Comparison of ENCODE assay signal across 1 cellular context in genomic region chr11:87037450-87038234, GRCh38.
A peak's percentile ranks its signal among the peaks of the same experiment; 100 is the strongest.
TF ChIP-seq lines count a peak whose summit lies in the region.

TMEM135 (plus strand) TSS chr11:87037934; CDS start chr11:87038046, 112 bp downstream.

TF ChIP-seq in K562, 482 proteins besides CTCF, POLR2A, EP300 and RAD21 (continued from another document and continues in another):
- 0 out of 2 replicates have a peak, but pooled peaks have one; percentile 14 for TF ChIP-seq CHAMP1 (IDR thresholded peaks at IDR 0.05)
- peak; percentile 100 for TF ChIP-seq NR1H2 (CRISPR knock-in tag; IDR thresholded peaks at IDR 0.05)
- peak; percentile 37; the same call in 1 of the 2 replicates for TF ChIP-seq POLR2AphosphoS2 (IDR thresholded peaks at IDR 0.05; ENCODE audit: low read length)
- TF ChIP-seq CGGBP1 (CRISPR knock-in tag; IDR thresholded peaks at IDR 0.05) = 0 out of 2 replicates have a peak, but pooled peaks have one; percentile 9
- TF ChIP-seq E2F1 (CRISPR knock-in tag; IDR thresholded peaks at IDR 0.05) = 0 out of 2 replicates have a peak, but pooled peaks have one; percentile 1
- TF ChIP-seq GTF2E2 (tag; IDR thresholded peaks at IDR 0.05) = 0 out of 2 replicates have a peak, but pooled peaks have one; percentile 42
- TF ChIP-seq ZNF395 (CRISPR knock-in tag; IDR thresholded peaks at IDR 0.05) = peak; percentile 58; the same call in 1 of the 2 replicates
- no peak for TF ChIP-seq KDM1A (IDR thresholded peaks at IDR 0.05)
- TF ChIP-seq POLR3A (IDR thresholded peaks at IDR 0.05; ENCODE audit: borderline replicate concordance, extremely low read depth, insufficient read depth, insufficient read length) = no peak
- TF ChIP-seq RFX1 (IDR thresholded peaks at IDR 0.05) = no peak
- TF ChIP-seq HNRNPL (IDR thresholded peaks at IDR 0.05; ENCODE audit: low read depth, low read length) = peak; percentile 84
- peak; percentile 97 for TF ChIP-seq POLR2G (IDR thresholded peaks at IDR 0.05; ENCODE audit: low read depth, low read length)
- peak; percentile 88 for TF ChIP-seq RBM25 (IDR thresholded peaks at IDR 0.05; ENCODE audit: low read depth, low read length, severe bottlenecking)
- peak; percentile 58 for TF ChIP-seq NFIC (IDR thresholded peaks at IDR 0.05)
- no peak for TF ChIP-seq PCBP1 (IDR thresholded peaks at IDR 0.05; ENCODE audit: low read depth, low read length, poor library complexity, severe bottlenecking)
- 0 out of 2 replicates have a peak, but pooled peaks have one; percentile 1 for TF ChIP-seq ZEB2 (IDR thresholded peaks at IDR 0.05)
- peak; percentile 91 for TF ChIP-seq RBBP5 (IDR thresholded peaks at IDR 0.05; ENCODE audit: borderline replicate concordance, insufficient read depth, low read length, poor library complexity, severe bottlenecking)
- TF ChIP-seq SMARCE1 (IDR thresholded peaks at IDR 0.05) = no peak
- peak; percentile 69 for TF ChIP-seq SMARCB1 (IDR thresholded peaks at IDR 0.05; ENCODE audit: insufficient read length, low read depth)
- TF ChIP-seq CHD2 (IDR thresholded peaks at IDR 0.05; ENCODE audit: low read depth, low read length) = 0 out of 2 replicates have a peak, but pooled peaks have one; percentile 49
- peak; percentile 80 for TF ChIP-seq NBN (IDR thresholded peaks at IDR 0.05; ENCODE audit: low read depth)
- TF ChIP-seq ZNF592 (IDR thresholded peaks at IDR 0.05) = peak; percentile 56; the same call in 1 of the 2 replicates
- peak; percentile 99 for TF ChIP-seq SREBF1 (IDR thresholded peaks at IDR 0.05; ENCODE audit: borderline replicate concordance, low read depth, low read length)
- peak; percentile 65; the same call in 1 of the 2 replicates for TF ChIP-seq REST (CRISPR knock-in tag; IDR thresholded peaks at IDR 0.05; ENCODE audit: low read depth)
- TF ChIP-seq GTF2F1 (IDR thresholded peaks at IDR 0.05; ENCODE audit: low read depth, low read length) = peak; percentile 73; the same call in 1 of the 2 replicates
- peak; percentile 60 for TF ChIP-seq HDAC3 (IDR thresholded peaks at IDR 0.05; ENCODE audit: borderline replicate concordance, partially characterized antibody)
- TF ChIP-seq TBL1XR1 (IDR thresholded peaks at IDR 0.05; ENCODE audit: low read length in 2 of 2) = peak in 1 of 2 experiments; percentile 83; a peak in 2 of 4 replicates
- no peak for TF ChIP-seq KHSRP (IDR thresholded peaks at IDR 0.05)
- TF ChIP-seq MAZ (CRISPR knock-in tag; conservative IDR thresholded peaks at IDR 0.05 in 1 of 2, IDR thresholded peaks at IDR 0.05 in 1 of 2) = peak; percentile 83 to 87; a peak in 3 of 4 replicates
- 0 out of 4 replicates have a peak, but pooled peaks of 1 of the 2 experiments have one; percentile 38 for TF ChIP-seq SIN3A (IDR thresholded peaks at IDR 0.05; ENCODE audit: borderline replicate concordance in 2 of 2, control insufficient read depth in 1 of 2, low read depth in 2 of 2, low read length in 2 of 2)
- TF ChIP-seq ZNF79 (CRISPR knock-in tag; IDR thresholded peaks at IDR 0.05; ENCODE audit: low read depth) = no peak
- peak; percentile 41 to 83; a peak in 2 of 4 replicates for TF ChIP-seq RCOR1 (IDR thresholded peaks at IDR 0.05; ENCODE audit: borderline replicate concordance in 1 of 2, low read depth in 2 of 2, low read length in 2 of 2)
- peak; percentile 91 for TF ChIP-seq BHLHE40 (IDR thresholded peaks at IDR 0.05; ENCODE audit: low read length)
- TF ChIP-seq TBP (optimal IDR thresholded peaks at IDR 0.05; ENCODE audit: low read depth, low read length) = peak; percentile 90
- TF ChIP-seq MXI1 (IDR thresholded peaks at IDR 0.05; ENCODE audit: low read depth, low read length) = peak; percentile 38; the same call in 1 of the 2 replicates
- no peak for TF ChIP-seq RHOXF2B (CRISPR knock-in tag; conservative IDR thresholded peaks at IDR 0.05)
- no peak for TF ChIP-seq SREBF2 (CRISPR knock-in tag; IDR thresholded peaks at IDR 0.05)
- no peak for TF ChIP-seq ZNF3 (CRISPR knock-in tag; IDR thresholded peaks at IDR 0.05)
- peak; percentile 31 to 36 for TF ChIP-seq AFF1 (IDR thresholded peaks at IDR 0.05; ENCODE audit: low read depth in 1 of 2, partially characterized antibody in 2 of 2)
- no peak for TF ChIP-seq ETS1 (conservative IDR thresholded peaks at IDR 0.05; ENCODE audit: control insufficient read depth, low read depth, low read length)
- TF ChIP-seq TAF7 (tag; IDR thresholded peaks at IDR 0.05) = peak; percentile 74
